In the genomic region with DNA sequence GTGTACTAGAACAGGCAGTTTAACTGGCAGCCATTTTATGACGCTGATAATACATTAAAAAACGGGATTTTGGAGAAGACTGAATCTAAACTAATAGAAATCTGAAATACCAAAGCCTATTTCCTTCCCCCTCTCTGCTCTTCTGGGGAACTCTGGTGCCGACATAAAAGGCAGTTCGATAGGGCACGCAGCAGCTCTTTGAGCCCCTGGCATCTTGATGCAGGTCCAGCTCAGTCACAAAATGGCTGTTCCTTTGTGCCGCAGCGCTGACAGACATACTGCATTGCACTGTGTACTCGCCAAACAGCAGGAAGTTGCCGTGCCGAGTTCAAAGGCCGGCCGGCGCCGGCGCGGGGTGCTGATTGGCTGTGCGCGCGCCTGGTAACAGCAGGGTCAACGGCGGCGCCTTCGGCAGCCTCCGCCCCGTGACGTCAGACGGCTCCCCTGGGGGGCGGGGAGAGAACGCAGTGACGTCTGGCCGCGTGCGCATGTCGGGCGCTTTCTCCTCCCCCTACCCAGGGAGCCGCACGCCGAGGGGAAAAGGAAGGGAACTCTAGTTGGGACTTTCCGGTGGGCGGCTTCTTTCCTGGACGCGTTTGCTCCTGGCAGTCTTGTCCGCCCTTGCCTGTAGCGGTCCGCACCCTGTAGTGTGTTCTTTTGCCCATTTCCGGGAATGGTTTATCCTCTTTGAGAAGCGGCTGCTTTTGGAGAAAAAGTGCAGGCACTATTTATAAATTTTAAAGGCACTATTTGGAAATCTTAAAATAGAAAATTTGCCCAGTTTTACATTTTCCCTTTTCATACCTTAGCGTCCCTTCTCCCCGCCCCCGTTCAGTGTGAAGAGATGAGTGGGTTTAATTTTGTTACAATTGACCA, we compare ENCODE assay signal across 8 cellular contexts. TPM values are rescaled to one million over a fixed set of nuclear protein-coding genes. Genes with fewer than 3 reads are reported as not detected.
DNase-seq lines count a peak whose midpoint lies in the region; ATAC-seq and TF ChIP-seq lines count a peak whose summit lies in the region.

No MANE protein-coding gene starts in this region.

- peak overlapping the region; percentile 60 for H3K4me3 ChIP-seq in epithelial cell of proximal tubule (ENCODE audit: low read depth, low read length)

- DNase-seq in DMS153 treated with DMSO at 0.1 percent for 48 hours (lab: John Stamatoyannopoulos, UW; ENCODE audit: unreplicated experiment) (peak; percentile 79), OCI-M2 (lab: John Stamatoyannopoulos, UW; ENCODE audit: unreplicated experiment) (peak; percentile 84), epithelial cell of proximal tubule (ENCODE audit: low read depth) (peak; percentile 72), mucosa of gallbladder (ENCODE audit: low spot score) (peak; percentile 99)
- peak; percentile 99 for DNase-seq in activated T-cell treated with anti-CD3 and anti-CD28 coated beads, Interleukin-2, amount 50 U/mL, for 1 hour
- DNase-seq in stimulated activated CD8-positive, alpha-beta memory T cell treated with anti-CD3 and anti-CD28 coated beads, Interleukin-4, amount 100 ng/mL, for 24 hours (ENCODE audit: low read depth), result peak; percentile 97

- TF ChIP-seq EP300 in Ishikawa (IDR thresholded peaks at IDR 0.05; ENCODE audit: borderline replicate concordance), result peak; percentile 59; the same call in 1 of the 2 replicates

- no peak for TF ChIP-seq CTCF in epithelial cell of proximal tubule (conservative IDR thresholded peaks at IDR 0.05; ENCODE audit: low read depth, low read length)

- ATAC-seq in GM21619 (IDR thresholded peaks at IDR 0.05; ENCODE audit: unreplicated experiment), result peak; percentile 78

- no peak; the same call in 1 of the 2 replicates for TF ChIP-seq RAD21 in Ishikawa (IDR thresholded peaks at IDR 0.05; ENCODE audit: low read depth)

TF ChIP-seq in Ishikawa, 13 proteins besides CTCF, POLR2A, EP300 and RAD21:
- TF ChIP-seq NFIC (IDR thresholded peaks at IDR 0.05) (0 out of 2 replicates have a peak, but pooled peaks have one; percentile 10), ZBTB7A (IDR thresholded peaks at IDR 0.05; ENCODE audit: low read depth) (no peak), TAF1 (IDR thresholded peaks at IDR 0.05; ENCODE audit: low read depth) (peak; percentile 60; the same call in 1 of the 2 replicates), CREB1 (IDR thresholded peaks at IDR 0.05; ENCODE audit: low read depth) (peak; percentile 91), YY1 (IDR thresholded peaks at IDR 0.05; ENCODE audit: low read depth) (peak; percentile 98), TEAD4 (IDR thresholded peaks at IDR 0.05) (peak; percentile 91), FOXM1 (IDR thresholded peaks at IDR 0.05; ENCODE audit: borderline replicate concordance, low read depth) (peak; percentile 59; the same call in 1 of the 2 replicates), CEBPB (IDR thresholded peaks at IDR 0.05) (no peak), TCF12 (IDR thresholded peaks at IDR 0.05; ENCODE audit: low read depth) (peak; percentile 39; the same call in 1 of the 2 replicates), EGR1 (IDR thresholded peaks at IDR 0.05) (peak; percentile 56; the same call in 1 of the 2 replicates)
- TF ChIP-seq, protein P1, sequence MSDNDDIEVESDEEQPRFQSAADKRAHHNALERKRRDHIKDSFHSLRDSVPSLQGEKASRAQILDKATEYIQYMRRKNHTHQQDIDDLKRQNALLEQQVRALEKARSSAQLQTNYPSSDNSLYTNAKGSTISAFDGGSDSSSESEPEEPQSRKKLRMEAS (IDR thresholded peaks at IDR 0.05), result peak; percentile 85
- TF ChIP-seq, protein P2, sequence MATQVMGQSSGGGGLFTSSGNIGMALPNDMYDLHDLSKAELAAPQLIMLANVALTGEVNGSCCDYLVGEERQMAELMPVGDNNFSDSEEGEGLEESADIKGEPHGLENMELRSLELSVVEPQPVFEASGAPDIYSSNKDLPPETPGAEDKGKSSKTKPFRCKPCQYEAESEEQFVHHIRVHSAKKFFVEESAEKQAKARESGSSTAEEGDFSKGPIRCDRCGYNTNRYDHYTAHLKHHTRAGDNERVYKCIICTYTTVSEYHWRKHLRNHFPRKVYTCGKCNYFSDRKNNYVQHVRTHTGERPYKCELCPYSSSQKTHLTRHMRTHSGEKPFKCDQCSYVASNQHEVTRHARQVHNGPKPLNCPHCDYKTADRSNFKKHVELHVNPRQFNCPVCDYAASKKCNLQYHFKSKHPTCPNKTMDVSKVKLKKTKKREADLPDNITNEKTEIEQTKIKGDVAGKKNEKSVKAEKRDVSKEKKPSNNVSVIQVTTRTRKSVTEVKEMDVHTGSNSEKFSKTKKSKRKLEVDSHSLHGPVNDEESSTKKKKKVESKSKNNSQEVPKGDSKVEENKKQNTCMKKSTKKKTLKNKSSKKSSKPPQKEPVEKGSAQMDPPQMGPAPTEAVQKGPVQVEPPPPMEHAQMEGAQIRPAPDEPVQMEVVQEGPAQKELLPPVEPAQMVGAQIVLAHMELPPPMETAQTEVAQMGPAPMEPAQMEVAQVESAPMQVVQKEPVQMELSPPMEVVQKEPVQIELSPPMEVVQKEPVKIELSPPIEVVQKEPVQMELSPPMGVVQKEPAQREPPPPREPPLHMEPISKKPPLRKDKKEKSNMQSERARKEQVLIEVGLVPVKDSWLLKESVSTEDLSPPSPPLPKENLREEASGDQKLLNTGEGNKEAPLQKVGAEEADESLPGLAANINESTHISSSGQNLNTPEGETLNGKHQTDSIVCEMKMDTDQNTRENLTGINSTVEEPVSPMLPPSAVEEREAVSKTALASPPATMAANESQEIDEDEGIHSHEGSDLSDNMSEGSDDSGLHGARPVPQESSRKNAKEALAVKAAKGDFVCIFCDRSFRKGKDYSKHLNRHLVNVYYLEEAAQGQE (IDR thresholded peaks at IDR 0.05; ENCODE audit: low read depth), result no peak
- TF ChIP-seq, protein P3, sequence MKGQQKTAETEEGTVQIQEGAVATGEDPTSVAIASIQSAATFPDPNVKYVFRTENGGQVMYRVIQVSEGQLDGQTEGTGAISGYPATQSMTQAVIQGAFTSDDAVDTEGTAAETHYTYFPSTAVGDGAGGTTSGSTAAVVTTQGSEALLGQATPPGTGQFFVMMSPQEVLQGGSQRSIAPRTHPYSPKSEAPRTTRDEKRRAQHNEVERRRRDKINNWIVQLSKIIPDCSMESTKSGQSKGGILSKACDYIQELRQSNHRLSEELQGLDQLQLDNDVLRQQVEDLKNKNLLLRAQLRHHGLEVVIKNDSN (IDR thresholded peaks at IDR 0.05), result peak; percentile 65; the same call in 1 of the 2 replicates
TF ChIP-seq in Ishikawa: peak in this region for 10.

RNA-seq across cellular contexts. Expression of a gene that starts 4.1 kb away (rescaled TPM):
- total RNA-seq in epithelial cell of proximal tubule (19.5 and 26.5 TPM in 2 replicates), mucosa of gallbladder (124 TPM)

Comparison
In these comparisons a context has a peak if more than half of its experiments do, and no peak if none do; other contexts are left out.
1. Peak in every context shown above with its lines: DNase-seq, ATAC-seq and H3K4me3 ChIP-seq.